Comparison of ENCODE assay signal across 8 cellular contexts in genomic region chr17:1005361-1005946, GRCh38. TPM values are rescaled to one million over a fixed set of nuclear protein-coding genes. Genes with fewer than 3 reads are reported as not detected.
DNase-seq lines count a peak whose midpoint lies in the region; ATAC-seq and TF ChIP-seq lines count a peak whose summit lies in the region.

No MANE protein-coding gene starts in this region.

- H3K27me3 ChIP-seq in transverse colon = no peaks in the 10 kb centered on the region

- no peaks in the 10 kb centered on the region for H3K9me3 ChIP-seq in transverse colon

- peaks cover 0 to 35% (median 6%) of the 10 kb centered on the region in 4 donors for H3K36me3 ChIP-seq in transverse colon

- H3K4me3 ChIP-seq in cardiac fibroblast (replicated peaks in 1 of 2; ENCODE audit: low read depth in 2 of 2, low read length in 2 of 2) (no peak overlapping the region), transverse colon (no peak overlapping the region)

- peak; percentile 69 for ATAC-seq in left lobe of liver
- ATAC-seq in GM21515 (IDR thresholded peaks at IDR 0.05; ENCODE audit: unreplicated experiment) = no peak

- no peak for TF ChIP-seq POLR2A in transverse colon (IDR thresholded peaks at IDR 0.05)

- in situ Hi-C loops in transverse colon (cut with MboI; ENCODE audit: low pct_ligation_motif_present in 1 of 4, low pct_unique_long_range_greater_than_20kb in 1 of 4, low sequenced_read_pairs in 3 of 4) = no loop called here

- TF ChIP-seq CTCF in cardiac fibroblast (IDR thresholded peaks at IDR 0.05; ENCODE audit: low read depth, low read length) (no peak), transverse colon (IDR thresholded peaks at IDR 0.05) (no peak)

- TF ChIP-seq EP300 in transverse colon (IDR thresholded peaks at IDR 0.05; ENCODE audit: low read depth) = no peak

- peaks cover 23 to 55% (median 42%) of the 10 kb centered on the region in 4 donors for H3K4me1 ChIP-seq in transverse colon

- peak overlapping the region; percentile 59 to 86 (median 74) for H3K27ac ChIP-seq in transverse colon

- intact Hi-C loops in transverse colon (cut with DNase I; ENCODE audit: low total_unique reads) = no loop called here

- 6 to 38% methylated on average over 9 to 23 of the region's 23 CpGs for WGBS in transverse colon (ENCODE audit: low coverage in 1 of 2), 2 donors

- DNase-seq in AG08396 (ENCODE audit: low spot score) (peak; percentile 65), MV-4-11 (lab: John Stamatoyannopoulos, UW) (peak; percentile 15), cardiac fibroblast (ENCODE audit: low read depth in 2 of 2) (peak; percentile 22 to 83), left lobe of liver (ENCODE audit: low spot score) (no peak), transverse colon (peak; percentile 58), T-helper 2 cell (no peak)
- DNase-seq in activated CD4-positive, CD25-positive, alpha-beta regulatory T cell treated with anti-CD3 and anti-CD28 coated beads, Interleukin-2, amount 50 U/mL, for 72 hours = no peak

RNA-seq across cellular contexts. Expression of gene TIMM22, which starts 8.5 kb away (rescaled TPM):
- total RNA-seq in left lobe of liver = 4.2 TPM
- 10 to 100 TPM; 10.5 to 17.6 (median 12.1) TPM for total RNA-seq in transverse colon

RNA-seq across cellular contexts. Expression of gene NXN, which starts 25.9 kb away (rescaled TPM):
- total RNA-seq in left lobe of liver = 8.1 TPM
- total RNA-seq in transverse colon = 100 to 1,000 TPM in 1 of 4 donors, 10 to 100 TPM in 3; 10.6 to 222 (median 13.8) TPM

Comparison
In these comparisons a context has a peak if more than half of its experiments do, and no peak if none do; other contexts are left out.
1. DNase-seq: peak in AG08396 (single experiment), MV-4-11 (single experiment), cardiac fibroblast (2 of 2) and transverse colon (single experiment); none in left lobe of liver (single experiment), T-helper 2 cell (0 of 5) and activated CD4-positive, CD25-positive, alpha-beta regulatory T cell treated with anti-CD3 and anti-CD28 coated beads, Interleukin-2, amount 50 U/mL, for 72 hours (single experiment).